In genomic region chr12:9326849-9327248, GRCh38 we compare ENCODE assay signal across 8 cellular contexts.
A peak's percentile ranks its signal among the peaks of the same experiment; 100 is the strongest.
DNase-seq lines count a peak whose midpoint lies in the region; ATAC-seq and TF ChIP-seq lines count a peak whose summit lies in the region.
"Not testable (repeated sequence)": the region's sequence is repeated elsewhere in the genome, so short reads cannot be mapped to it uniquely, and the experiment has no call there.

No MANE protein-coding gene starts in this region.

- not testable (repeated sequence) for H3K27me3 ChIP-seq in BLaER1

- DNase-seq in activated naive CD8-positive, alpha-beta T cell treated with anti-CD3 and anti-CD28 coated beads, Interleukin-2, amount 10 ng/mL, durations not matched to agents 7 days and 5 days; immature natural killer cell; mesothelial cell of epicardium (ENCODE audit: low spot score in 2 of 2, unreplicated experiment in 2 of 2); nephron progenitor cell; progenitor cell of endocrine pancreas (ENCODE audit: low spot score, unreplicated experiment); type B pancreatic cell (ENCODE audit: extremely low spot score, unreplicated experiment): not testable (repeated sequence)

- H3K27ac Mint-ChIP-seq in activated naive CD8-positive, alpha-beta T cell treated with anti-CD3 and anti-CD28 coated beads, Interleukin-2, amount 10 ng/mL, durations not matched to agents 7 days and 5 days, result peak overlapping the region; percentile 28
- H3K27ac Mint-ChIP-seq in immature natural killer cell, result not testable (repeated sequence)
- H3K27ac Mint-ChIP-seq in mesothelial cell of epicardium (peak overlapping the region; percentile 40), nephron progenitor cell (peak overlapping the region; percentile 76), progenitor cell of endocrine pancreas (peak overlapping the region; percentile 56), type B pancreatic cell (peak overlapping the region; percentile 26)

- not testable (repeated sequence) for H3K9me3 ChIP-seq in BLaER1; KOPT-K1 (ENCODE audit: insufficient read depth, low read length, poor library complexity, severe bottlenecking)

- not testable (repeated sequence) for H4K20me1 ChIP-seq in BLaER1

- H3K27ac ChIP-seq in BLaER1, result not testable (repeated sequence)
- peak overlapping the region; percentile 28 for H3K27ac ChIP-seq in KOPT-K1 (ENCODE audit: low read depth, low read length, poor library complexity, severe bottlenecking)

- H3K4me1 ChIP-seq in BLaER1, result peaks cover 16% of the 10 kb centered on the region

- not testable (repeated sequence) for H3K9me3 Mint-ChIP-seq in activated naive CD8-positive, alpha-beta T cell treated with anti-CD3 and anti-CD28 coated beads, Interleukin-2, amount 10 ng/mL, durations not matched to agents 7 days and 5 days; immature natural killer cell; mesothelial cell of epicardium; nephron progenitor cell; progenitor cell of endocrine pancreas (ENCODE audit: low read depth); type B pancreatic cell

- peaks cover 20% of the 10 kb centered on the region for H3K4me1 Mint-ChIP-seq in activated naive CD8-positive, alpha-beta T cell treated with anti-CD3 and anti-CD28 coated beads, Interleukin-2, amount 10 ng/mL, durations not matched to agents 7 days and 5 days
- H3K4me1 Mint-ChIP-seq in immature natural killer cell (peaks cover 20 to 21% of the 10 kb centered on the region in 2 donors), mesothelial cell of epicardium (peaks cover 18% of the 10 kb centered on the region), nephron progenitor cell (peaks cover 55% of the 10 kb centered on the region)
- H3K4me1 Mint-ChIP-seq in progenitor cell of endocrine pancreas (ENCODE audit: low read depth); type B pancreatic cell (ENCODE audit: unreplicated experiment): not testable (repeated sequence)

- H3K36me3 Mint-ChIP-seq in activated naive CD8-positive, alpha-beta T cell treated with anti-CD3 and anti-CD28 coated beads, Interleukin-2, amount 10 ng/mL, durations not matched to agents 7 days and 5 days; immature natural killer cell; mesothelial cell of epicardium; progenitor cell of endocrine pancreas (ENCODE audit: insufficient read depth): not testable (repeated sequence)
- peaks cover 26% of the 10 kb centered on the region for H3K36me3 Mint-ChIP-seq in nephron progenitor cell (ENCODE audit: low read depth)
- H3K36me3 Mint-ChIP-seq in type B pancreatic cell, result peaks cover 21% of the 10 kb centered on the region

- H3K4me2 ChIP-seq in BLaER1, result peak overlapping the region; percentile 43

- H3K4me3 Mint-ChIP-seq in activated naive CD8-positive, alpha-beta T cell treated with anti-CD3 and anti-CD28 coated beads, Interleukin-2, amount 10 ng/mL, durations not matched to agents 7 days and 5 days; mesothelial cell of epicardium; nephron progenitor cell; progenitor cell of endocrine pancreas (ENCODE audit: low read depth); type B pancreatic cell: not testable (repeated sequence)
- peak overlapping the region in 3 of 5 donors; percentile 50 to 61 (median 60) for H3K4me3 Mint-ChIP-seq in immature natural killer cell

- TF ChIP-seq CTCF in mesothelial cell of epicardium (IDR thresholded peaks at IDR 0.05; ENCODE audit: unreplicated experiment); nephron progenitor cell (IDR thresholded peaks at IDR 0.05); progenitor cell of endocrine pancreas (IDR thresholded peaks at IDR 0.05; ENCODE audit: unreplicated experiment); type B pancreatic cell (conservative IDR thresholded peaks at IDR 0.05): not testable (repeated sequence)

- ATAC-seq in activated naive CD8-positive, alpha-beta T cell treated with anti-CD3 and anti-CD28 coated beads, Interleukin-2, amount 10 ng/mL, durations not matched to agents 7 days and 5 days (ENCODE audit: low read depth), result not testable (repeated sequence)

- not testable (repeated sequence) for H3K36me3 ChIP-seq in BLaER1
- peaks cover 15% of the 10 kb centered on the region; the same call in 1 of the 2 replicates for H3K36me3 ChIP-seq in KOPT-K1 (ENCODE audit: insufficient read depth, low read length)

- H3K9ac ChIP-seq in BLaER1, result not testable (repeated sequence)

- POLR2A ChIA-PET in activated naive CD8-positive, alpha-beta T cell treated with anti-CD3 and anti-CD28 coated beads, Interleukin-2, amount 10 ng/mL, durations not matched to agents 7 days and 5 days (lab: Charles Lee), result not testable (repeated sequence)

- not testable (repeated sequence) for H3K27me3 Mint-ChIP-seq in activated naive CD8-positive, alpha-beta T cell treated with anti-CD3 and anti-CD28 coated beads, Interleukin-2, amount 10 ng/mL, durations not matched to agents 7 days and 5 days; immature natural killer cell (ENCODE audit: low read depth in 3 of 3); mesothelial cell of epicardium (ENCODE audit: low read depth); nephron progenitor cell (ENCODE audit: low read depth, poor library complexity); progenitor cell of endocrine pancreas; type B pancreatic cell

- H3K4me3 ChIP-seq in BLaER1, result not testable (repeated sequence)
